8 cellular contexts compared by ENCODE assay signal in genomic region chr1:44775078-44775929, GRCh38. TPM values are rescaled to one million over a fixed set of nuclear protein-coding genes. Genes with fewer than 3 reads are reported as not detected.
DNase-seq lines count a peak whose midpoint lies in the region; ATAC-seq, FAIRE-seq and TF ChIP-seq lines count a peak whose summit lies in the region.

Gene RPS8, plus strand, starts transcription at chr1:44775540. Its CDS starts 57 bp downstream, at chr1:44775597.

- peak; percentile 80 for FAIRE-seq in GM12892 (lab: Jason Lieb, UNC)

- CTCF ChIA-PET in T-cell (lab: Charles Lee): interaction anchor here (0.6 to 2.5 kb wide), 13 partner anchors 10 to 565 kb away, joined by 3 to 37 read pairs (median 4); partner anchors contain the start of genes HECTD3 (in 1 of the 2), MUTYH (in 1 of the 2), PLK3 (in 1 of the 2) and RNU5D-1 (in 1 of the 2)

- H3K4me3 ChIP-seq in heart right ventricle: peak within 1 kb of the TSS; percentile 51 to 98 (median 84)

- H3K27me3 Mint-ChIP-seq in T-cell: no peaks in the 10 kb centered on the region
- H3K27me3 Mint-ChIP-seq in type B pancreatic cell: no peaks in the 10 kb centered on the region

- H3K4me1 Mint-ChIP-seq in T-cell: peaks cover 33 to 39% (median 37%) of the 10 kb centered on the region in 3 donors
- peaks cover 31% of the 10 kb centered on the region for H3K4me1 Mint-ChIP-seq in type B pancreatic cell (ENCODE audit: unreplicated experiment)

- H3K36me3 ChIP-seq in heart right ventricle: peaks cover 0 to 41% (median 24%) of the 10 kb centered on the region in 9 donors

- no peaks in the 10 kb centered on the region for H3K27me3 ChIP-seq in heart right ventricle

- H3K4me3 Mint-ChIP-seq in T-cell: peak within 1 kb of the TSS; percentile 92 to 94 (median 93)
- peak within 1 kb of the TSS; percentile 97 for H3K4me3 Mint-ChIP-seq in type B pancreatic cell

- intact Hi-C loops in heart right ventricle (cut with DNase I): loop anchor here in 3 of 10 donors (2.0 to 5.0 kb wide), 3 partner anchors 37 to 237 kb away; partner anchors contain the start of genes KIF2C (in 2 of the 3), HECTD3 (in 1 of the 3) and UROD (in 1 of the 3)
- intact Hi-C loops in posterior cingulate gyrus (cut with DNase I): loop anchor here (2.0 kb wide), 1 partner anchor 37 kb away; the partner anchor contains the start of gene KIF2C

- DNase-seq in GM12892 (ENCODE audit: insufficient read length): peak; percentile 71
- DNase-seq in NCI-H1436 (lab: John Stamatoyannopoulos, UW): peak; percentile 91
- DNase-seq in T-cell: peak; percentile 78 to 92 (median 86)
- DNase-seq in heart right ventricle: peak; percentile 86 to 95
- peak; percentile 86 to 98 (median 90) for DNase-seq in posterior cingulate gyrus
- peak; percentile 89 for DNase-seq in type B pancreatic cell (ENCODE audit: extremely low spot score, unreplicated experiment)

- peaks cover 2 to 43% (median 31%) of the 10 kb centered on the region in 9 donors for H3K4me1 ChIP-seq in heart right ventricle

- POLR2A ChIA-PET in T-cell (lab: Charles Lee): interaction anchor here (0.6 to 2.0 kb wide), 10 partner anchors 9 to 714 kb away, joined by 3 to 14 read pairs (median 4); partner anchors contain the start of genes BTBD19 (in 1 of the 2), PLK3 (in 1 of the 2), RNU5D-1 (in 1 of the 2) and UROD (in 1 of the 2)

- H3K9me3 Mint-ChIP-seq in T-cell (no peaks in the 10 kb centered on the region), type B pancreatic cell (no peaks in the 10 kb centered on the region)

- H3K36me3 Mint-ChIP-seq in T-cell (peaks cover 22% of the 10 kb centered on the region), type B pancreatic cell (peaks cover 26% of the 10 kb centered on the region)

- ATAC-seq in HG02798 (IDR thresholded peaks at IDR 0.05; ENCODE audit: poor library complexity, unreplicated experiment) (peak; percentile 85), T-cell (replicated peaks in 1 of 4) (peak; percentile 80 to 86 (median 84)), heart right ventricle (peak; percentile 89 to 96 (median 94))

- TF ChIP-seq POLR2A in GM12892 (IDR thresholded peaks at IDR 0.05; ENCODE audit: low read depth, low read length): peak; percentile 98

- WGBS in adipose tissue, 3 donors: 0% methylated on average over 65 of the region's 65 CpGs
- WGBS in heart right ventricle, 2 donors: 0% methylated on average over 60 to 65 of the region's 65 CpGs

- TF ChIP-seq CTCF in heart right ventricle (IDR thresholded peaks at IDR 0.05) (no peak), type B pancreatic cell (conservative IDR thresholded peaks at IDR 0.05) (no peak)

- peak within 1 kb of the TSS; percentile 76 for H3K27ac ChIP-seq in adipose tissue (ENCODE audit: low read depth, low read length)
- H3K27ac ChIP-seq in heart right ventricle: peak within 1 kb of the TSS; percentile 68 to 98 (median 96)

- no peaks in the 10 kb centered on the region for H3K9me3 ChIP-seq in heart right ventricle

- H3K27ac Mint-ChIP-seq in T-cell (peak within 1 kb of the TSS; percentile 94 to 95), type B pancreatic cell (peak within 1 kb of the TSS; percentile 99)

RNA-seq across cellular contexts. Expression of gene RPS8, which starts in this region (rescaled TPM):
- 7,749 TPM for polyA plus RNA-seq in GM12892 (2012; ENCODE audit: missing spikeins)
- total RNA-seq in T-cell (1,000 to 10,000 TPM; 2,713 to 2,895 (median 2,873) TPM), heart right ventricle (1,000 to 10,000 TPM in 1 of 10 donors, 100 to 1,000 TPM in 9; 587 to 1,039 (median 681) TPM), type B pancreatic cell (ENCODE audit: low replicate concordance) (2,494 and 2,620 TPM in 2 replicates)
- polyA plus RNA-seq in adipose tissue (1,000 to 10,000 TPM; 1,595 to 3,591 (median 2,179) TPM), heart right ventricle (1,000 to 10,000 TPM; 1,461 to 1,942 TPM)

Comparison
In these comparisons a context has a peak if more than half of its experiments do, and no peak if none do; other contexts are left out.
1. Peak in every context shown above with its lines: DNase-seq, ATAC-seq, H3K4me3 ChIP-seq and H3K27ac ChIP-seq.